In genomic region chr13:42334329-42334706, GRCh38 we compare ENCODE assay signal across 10 cellular contexts.
DNase-seq lines count a peak whose midpoint lies in the region; ATAC-seq and TF ChIP-seq lines count a peak whose summit lies in the region.
"Had no signal": no experiment of that assay in that cellular context is flagged by ENCODE, and none has a peak within 500 bp of the region (broad histone marks: within the 10 kb centered on the region; RNA-seq: fewer than 3 reads in every experiment).

No MANE protein-coding gene starts in this region.

- H3K9me3 Mint-ChIP-seq in Calu3 (ENCODE audit: low read depth, unreplicated experiment): no peaks in the 10 kb centered on the region

- no peaks in the 10 kb centered on the region for H3K9me2 ChIP-seq in Karpas-422 (replicated peaks; ENCODE audit: insufficient read depth, low read length)

- H3K27ac ChIP-seq in Karpas-422 (ENCODE audit: low read length): no peak overlapping the region
- no peak overlapping the region for H3K27ac ChIP-seq in upper lobe of left lung
- H3K27ac ChIP-seq in SJCRH30: no peak overlapping the region

- TF ChIP-seq EP300 in upper lobe of left lung (IDR thresholded peaks at IDR 0.05): no peak

- intact Hi-C loops in Calu3 (cut with micrococcal nuclease; ENCODE audit: unreplicated experiment): loop anchor here (10.0 kb wide), 2 partner anchors 260 to 490 kb away; no protein-coding TSS in a partner anchor

- peaks cover 11% of the 10 kb centered on the region for H3K4me1 Mint-ChIP-seq in Calu3 (ENCODE audit: low read depth, unreplicated experiment)

- no peak for TF ChIP-seq POLR2A in upper lobe of left lung (IDR thresholded peaks at IDR 0.05)

- peaks cover 18% of the 10 kb centered on the region for H3K4me1 ChIP-seq in Karpas-422 (ENCODE audit: low read length)
- H3K4me1 ChIP-seq in adipocyte (ENCODE audit: control insufficient read depth, insufficient read depth, low read length): peaks cover 8% of the 10 kb centered on the region
- no peaks in the 10 kb centered on the region for H3K4me1 ChIP-seq in upper lobe of left lung
- H3K4me1 ChIP-seq in SJCRH30: no peaks in the 10 kb centered on the region

- BruUV-seq in Calu3 (replicated peaks; lab: Mats Ljungman, UMichigan): no TSS peak

- H3K27me3 ChIP-seq in Karpas-422 (ENCODE audit: low read length) (no peaks in the 10 kb centered on the region), adipocyte (replicated peaks; ENCODE audit: control insufficient read depth, insufficient read depth, low read length) (peaks cover 4% of the 10 kb centered on the region), upper lobe of left lung (no peaks in the 10 kb centered on the region), SJCRH30 (no peaks in the 10 kb centered on the region)

- H3K36me3 ChIP-seq in Karpas-422 (ENCODE audit: insufficient read depth, low read length) (no peaks in the 10 kb centered on the region), adipocyte (ENCODE audit: control insufficient read depth, insufficient read depth, low read length, severe bottlenecking) (no peaks in the 10 kb centered on the region), upper lobe of left lung (no peaks in the 10 kb centered on the region), SJCRH30 (no peaks in the 10 kb centered on the region)

- peak overlapping the region; percentile 34; the same call in 1 of the 2 replicates for H2AFZ ChIP-seq in Karpas-422 (ENCODE audit: low read length)

- no peaks in the 10 kb centered on the region for H4K20me1 ChIP-seq in Karpas-422 (ENCODE audit: insufficient read depth, low read depth, low read length)

- H3K79me2 ChIP-seq in Karpas-422 (ENCODE audit: low read length): no peaks in the 10 kb centered on the region

- no peaks in the 10 kb centered on the region for H3K27me3 Mint-ChIP-seq in Calu3 (ENCODE audit: unreplicated experiment)

- TF ChIP-seq CTCF in Calu3 (IDR thresholded peaks at IDR 0.05; ENCODE audit: unreplicated experiment): no peak
- no peak for TF ChIP-seq CTCF in upper lobe of left lung (IDR thresholded peaks at IDR 0.05)

- CTCF ChIA-PET in Calu3 (lab: Charles Lee): interaction anchor here (0.7 to 1.0 kb wide), 3 partner anchors 144 to 487 kb away, joined by 3 to 4 read pairs (median 3); no protein-coding TSS in a partner anchor

- no peak overlapping the region for H3K4me2 ChIP-seq in Karpas-422 (ENCODE audit: low read depth, low read length, poor library complexity, severe bottlenecking)

- H3K9ac ChIP-seq in Karpas-422 (ENCODE audit: low read length): peak overlapping the region; percentile 47
- H3K9ac ChIP-seq in adipocyte (ENCODE audit: low read length): peak overlapping the region; percentile 21

- peak; percentile 4 for DNase-seq in Calu3
- DNase-seq in Karpas-422: no peak
- DNase-seq in adipocyte (ENCODE audit: low read depth): no peak
- no peak for DNase-seq in germinal center (ENCODE audit: low spot score)
- no peak for DNase-seq in cerebellar nuclear complex (lab: John Stamatoyannopoulos, UW)
- DNase-seq in upper lobe of left lung: no peak
- DNase-seq in SJCRH30: no peak
- DNase-seq: effector memory CD4-positive, alpha-beta T cell had no signal

- ATAC-seq in GM19452 (IDR thresholded peaks at IDR 0.05; ENCODE audit: unreplicated experiment) (peak; percentile 19), upper lobe of left lung (ENCODE audit: low FRiP score in 2 of 2) (no peak)
- ATAC-seq: Right ventricle myocardium inferior had no signal

- H3K4me3 ChIP-seq in Karpas-422 (ENCODE audit: low read length) (no peak overlapping the region), adipocyte (ENCODE audit: low read length) (no peak overlapping the region), upper lobe of left lung (no peak overlapping the region), SJCRH30 (no peak overlapping the region)

- 52 to 60% methylated on average over 6 of the region's 6 CpGs for WGBS in upper lobe of left lung, 2 donors

- H3K9me3 ChIP-seq in Karpas-422 (ENCODE audit: low read length): no peaks in the 10 kb centered on the region
- no peaks in the 10 kb centered on the region for H3K9me3 ChIP-seq in adipocyte (ENCODE audit: control insufficient read depth, low read length)
- no peaks in the 10 kb centered on the region for H3K9me3 ChIP-seq in upper lobe of left lung
- no peaks in the 10 kb centered on the region for H3K9me3 ChIP-seq in SJCRH30 (replicated peaks)

- H3K4me3 Mint-ChIP-seq in Calu3 (ENCODE audit: low read depth, unreplicated experiment): peak overlapping the region; percentile 62

- H3K27ac Mint-ChIP-seq in Calu3 (ENCODE audit: unreplicated experiment): peak overlapping the region; percentile 41

- H3K36me3 Mint-ChIP-seq in Calu3 (ENCODE audit: insufficient read depth, unreplicated experiment): peaks cover 4% of the 10 kb centered on the region
